Comparison of ENCODE assay signal across 9 cellular contexts in genomic region chr5:132423443-132423898, GRCh38. TPM values are rescaled to one million over a fixed set of nuclear protein-coding genes. Genes with fewer than 3 reads are reported as not detected.
DNase-seq lines count a peak whose midpoint lies in the region; ATAC-seq and TF ChIP-seq lines count a peak whose summit lies in the region.
"Had no signal": no experiment of that assay in that cellular context is flagged by ENCODE, and none has a peak within 500 bp of the region (broad histone marks: within the 10 kb centered on the region; RNA-seq: fewer than 3 reads in every experiment).

No MANE protein-coding gene starts in this region.

- no peak overlapping the region for H2BK15ac ChIP-seq in mesenchymal stem cell (ENCODE audit: low read depth, poor library complexity, severe bottlenecking)

- peak overlapping the region; percentile 45 for H2BK120ac ChIP-seq in mesenchymal stem cell (ENCODE audit: low read depth, low read length)

- H2AK5ac ChIP-seq in mesenchymal stem cell (ENCODE audit: low read length, severe bottlenecking): peak overlapping the region; percentile 57

- no peaks in the 10 kb centered on the region for H3K27me3 Mint-ChIP-seq in activated naive CD8-positive, alpha-beta T cell treated with anti-CD3 and anti-CD28 coated beads for 36 hours

- no peak overlapping the region for H2BK5ac ChIP-seq in mesenchymal stem cell (ENCODE audit: low read depth, low read length, poor library complexity, severe bottlenecking)

- H3K23ac ChIP-seq in mesenchymal stem cell (ENCODE audit: low read length in 2 of 2): no peak overlapping the region

- H3K9ac ChIP-seq in mesenchymal stem cell (ENCODE audit: low read length): no peak overlapping the region

- peak overlapping the region; percentile 59 for H4K8ac ChIP-seq in mesenchymal stem cell (ENCODE audit: low read length)

- 100% methylated on average over 3 of the region's 3 CpGs for WGBS in mesenchymal stem cell

- ATAC-seq in Right ventricle myocardium inferior (no peak), GM18511 (IDR thresholded peaks at IDR 0.05; ENCODE audit: unreplicated experiment) (no peak), HG02571 (IDR thresholded peaks at IDR 0.05; ENCODE audit: unreplicated experiment) (no peak)

- no peak overlapping the region for H3K4me3 Mint-ChIP-seq in activated naive CD8-positive, alpha-beta T cell treated with anti-CD3 and anti-CD28 coated beads for 36 hours

- TF ChIP-seq CTCF in left ventricle myocardium inferior (IDR thresholded peaks at IDR 0.05; ENCODE audit: borderline replicate concordance) (no peak), vagina (IDR thresholded peaks at IDR 0.05) (no peak)

- H3K4me1 Mint-ChIP-seq in activated naive CD8-positive, alpha-beta T cell treated with anti-CD3 and anti-CD28 coated beads for 36 hours: peaks cover 85% of the 10 kb centered on the region

- H3K9me3 ChIP-seq in left ventricle myocardium inferior (replicated peaks) (no peaks in the 10 kb centered on the region), mesenchymal stem cell (ENCODE audit: control insufficient read depth, low read length) (no peaks in the 10 kb centered on the region), vagina (no peaks in the 10 kb centered on the region)

- peak overlapping the region in 1 of 2 experiments; percentile 68 for H3K14ac ChIP-seq in mesenchymal stem cell (ENCODE audit: low read length in 2 of 2)

- DNase-seq in left ventricle myocardium inferior: no peak
- no peak for DNase-seq in Right ventricle myocardium inferior (ENCODE audit: missing footprints)
- DNase-seq in activated naive CD8-positive, alpha-beta T cell treated with anti-CD3 and anti-CD28 coated beads for 36 hours: no peak
- peak; percentile 2 for DNase-seq in mesenchymal stem cell
- peak in 1 of 2 donors; percentile 83 for DNase-seq in vagina (ENCODE audit: extremely low spot score in 2 of 2)
- no peak for DNase-seq in DMS 273 treated with DMSO at 0.1 percent for 48 hours (lab: John Stamatoyannopoulos, UW)
- DNase-seq: NCI-H526 had no signal

- H3K27me3 ChIP-seq in left ventricle myocardium inferior (ENCODE audit: low read depth) (no peaks in the 10 kb centered on the region), mesenchymal stem cell (ENCODE audit: control insufficient read depth in 1 of 2, insufficient read depth in 1 of 2, low read length in 2 of 2) (no peaks in the 10 kb centered on the region), vagina (no peaks in the 10 kb centered on the region)

- peaks cover 37% of the 10 kb centered on the region for H3K36me3 Mint-ChIP-seq in activated naive CD8-positive, alpha-beta T cell treated with anti-CD3 and anti-CD28 coated beads for 36 hours

- TF ChIP-seq POLR2A in vagina (IDR thresholded peaks at IDR 0.05): no peak

- no peaks in the 10 kb centered on the region for H3K9me3 Mint-ChIP-seq in activated naive CD8-positive, alpha-beta T cell treated with anti-CD3 and anti-CD28 coated beads for 36 hours

- H3K79me1 ChIP-seq in mesenchymal stem cell (replicated peaks; ENCODE audit: low read length, poor library complexity, severe bottlenecking): peaks cover 9% of the 10 kb centered on the region

- no peak overlapping the region for H3K4me2 ChIP-seq in mesenchymal stem cell (ENCODE audit: low read length, poor library complexity, severe bottlenecking)

- H4K91ac ChIP-seq in mesenchymal stem cell (ENCODE audit: low read length): peak overlapping the region; percentile 86

- H3K4me1 ChIP-seq in left ventricle myocardium inferior (peaks cover 100% of the 10 kb centered on the region), mesenchymal stem cell (ENCODE audit: control insufficient read depth, insufficient read depth, low read depth, low read length) (peaks cover 39% of the 10 kb centered on the region), vagina (peaks cover 98% of the 10 kb centered on the region)

- intact Hi-C loops in left ventricle myocardium inferior (cut with micrococcal nuclease): no loop called here
- intact Hi-C loops in Right ventricle myocardium inferior (cut with DNase I): no loop called here
- intact Hi-C loops in vagina (cut with DNase I): no loop called here

- H2BK12ac ChIP-seq in mesenchymal stem cell (ENCODE audit: low read length in 2 of 2): peak overlapping the region; percentile 12 to 91

- H2AFZ ChIP-seq in mesenchymal stem cell (ENCODE audit: low read depth, low read length): no peak overlapping the region

- H3K27ac ChIP-seq in left ventricle myocardium inferior (replicated peaks) (peak overlapping the region; percentile 99), mesenchymal stem cell (ENCODE audit: low read length, poor library complexity, severe bottlenecking) (peak overlapping the region; percentile 57), vagina (peak overlapping the region; percentile 1)

- peak overlapping the region; percentile 34 to 88 for H3K18ac ChIP-seq in mesenchymal stem cell (ENCODE audit: low read depth in 1 of 2, low read length in 2 of 2)

- peak overlapping the region in 1 of 2 experiments; percentile 43 for H3K4ac ChIP-seq in mesenchymal stem cell (ENCODE audit: low read depth in 1 of 2, low read length in 2 of 2)

- H3K4me3 ChIP-seq in left ventricle myocardium inferior (peak overlapping the region; percentile 10), mesenchymal stem cell (ENCODE audit: insufficient read depth in 1 of 2, low read depth in 1 of 2, low read length in 2 of 2) (no peak overlapping the region), vagina (no peak overlapping the region)

- H3K36me3 ChIP-seq in left ventricle myocardium inferior (peaks cover 5% of the 10 kb centered on the region), mesenchymal stem cell (ENCODE audit: control insufficient read depth in 1 of 2, insufficient read depth in 2 of 2, low read depth in 1 of 2, low read length in 2 of 2) (peaks cover 0 to 18% of the 10 kb centered on the region in 2 experiments), vagina (no peaks in the 10 kb centered on the region)

- peak overlapping the region; percentile 55 for H3K27ac Mint-ChIP-seq in activated naive CD8-positive, alpha-beta T cell treated with anti-CD3 and anti-CD28 coated beads for 36 hours

RNA-seq across cellular contexts. Expression of gene SLC22A5, which starts 54.0 kb away (rescaled TPM):
- total RNA-seq in left ventricle myocardium inferior (20.8 TPM), Right ventricle myocardium inferior (22.3 TPM), vagina (15.2 TPM)
- total RNA-seq in activated naive CD8-positive, alpha-beta T cell treated with anti-CD3 and anti-CD28 coated beads for 36 hours: 1 to 10 TPM; 3.7 to 4.5 TPM
- polyA plus RNA-seq in mesenchymal stem cell (2013, experiment 1 of 2): 1.7 TPM
- 1.7 TPM for polyA plus RNA-seq in mesenchymal stem cell (2013, experiment 2 of 2)

Comparison
In these comparisons a context has a peak if more than half of its experiments do, and no peak if none do; other contexts are left out.
1. H3K27ac ChIP-seq: peak in every context shown above with its lines; median percentile 99 in left ventricle myocardium inferior; 57 in mesenchymal stem cell; 1 in vagina.